8 cellular contexts compared by ENCODE assay signal in the genomic region with DNA sequence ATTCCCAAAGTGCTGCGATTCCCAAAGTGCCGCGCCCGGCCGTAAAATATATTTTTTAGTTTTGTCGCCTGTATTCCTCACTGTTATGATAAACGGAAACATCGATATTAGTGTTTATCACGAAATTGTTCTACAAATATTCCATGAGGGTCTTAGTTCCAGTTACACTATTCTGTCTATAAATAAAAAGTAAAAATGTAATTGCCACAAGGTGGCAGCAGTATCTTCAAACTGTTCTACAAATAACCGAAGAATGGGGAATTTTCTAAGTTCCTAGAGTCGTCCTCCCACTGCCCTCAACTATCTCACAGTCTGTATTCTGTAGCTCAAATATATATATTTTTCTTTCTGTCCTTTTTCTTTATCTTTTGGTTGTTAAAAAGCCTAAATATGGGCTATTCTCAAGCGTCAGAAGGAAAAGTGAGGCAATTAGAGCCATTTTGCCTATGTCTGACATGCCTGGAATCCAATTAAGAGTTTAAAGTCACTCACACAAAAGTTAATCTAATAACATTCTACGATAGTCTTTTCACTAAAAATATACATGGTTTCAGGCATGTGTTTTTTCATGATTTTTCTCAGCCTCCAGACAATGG. TPM values are rescaled to one million over a fixed set of nuclear protein-coding genes. Genes with fewer than 3 reads are reported as not detected.
DNase-seq lines count a peak whose midpoint lies in the region; ATAC-seq and TF ChIP-seq lines count a peak whose summit lies in the region.

No MANE protein-coding gene starts in this region.

- H3K27ac Mint-ChIP-seq in activated T-cell treated with anti-CD3 and anti-CD28 coated beads, Interleukin-2, amount 50 U/mL, for 72 hours: no peak overlapping the region

- H3K9me3 ChIP-seq in heart right ventricle (no peaks in the 10 kb centered on the region), Peyer's patch (no peaks in the 10 kb centered on the region), testis (no peaks in the 10 kb centered on the region)

- ATAC-seq in heart right ventricle (no peak), Right ventricle myocardium inferior (no peak), GM21515 (IDR thresholded peaks at IDR 0.05; ENCODE audit: unreplicated experiment) (no peak)
- ATAC-seq in activated T-cell treated with anti-CD3 and anti-CD28 coated beads, Interleukin-2, amount 50 U/mL, for 72 hours (replicated peaks in 1 of 2): no peak

- DNase-seq in heart right ventricle (no peak), Right ventricle myocardium inferior (ENCODE audit: missing footprints) (no peak), HT-29 (ENCODE audit: low spot score) (peak; percentile 59), Peyer's patch (no peak), fibroblast of the conjunctiva (ENCODE audit: low read depth) (peak; percentile 12), testis (no peak)
- DNase-seq in activated T-cell treated with anti-CD3 and anti-CD28 coated beads, Interleukin-2, amount 50 U/mL, for 72 hours: no peak

- H3K4me3 ChIP-seq in heart right ventricle: peak overlapping the region in 1 of 10 donors; percentile 27
- H3K4me3 ChIP-seq in Peyer's patch: no peak overlapping the region
- no peak overlapping the region for H3K4me3 ChIP-seq in testis

- no peak for TF ChIP-seq POLR2A in Peyer's patch (IDR thresholded peaks at IDR 0.05)
- TF ChIP-seq POLR2A in testis (IDR thresholded peaks at IDR 0.05): no peak

- H3K9me3 Mint-ChIP-seq in activated T-cell treated with anti-CD3 and anti-CD28 coated beads, Interleukin-2, amount 50 U/mL, for 72 hours: no peaks in the 10 kb centered on the region

- TF ChIP-seq CTCF in heart right ventricle (IDR thresholded peaks at IDR 0.05) (peak in 8 of 9 donors; percentile 16 to 66 (median 55)), Peyer's patch (IDR thresholded peaks at IDR 0.05) (peak in 4 of 6 experiments; percentile 29 to 59 (median 44)), testis (IDR thresholded peaks at IDR 0.05) (peak in 2 of 3 experiments; percentile 18 to 53)

- no peaks in the 10 kb centered on the region for H3K27me3 Mint-ChIP-seq in activated T-cell treated with anti-CD3 and anti-CD28 coated beads, Interleukin-2, amount 50 U/mL, for 72 hours (ENCODE audit: low read depth)

- WGBS in heart right ventricle, 2 donors: 24 to 25% methylated on average over 13 of the region's 13 CpGs
- 10 to 17% methylated on average over 13 of the region's 13 CpGs for WGBS in testis, 2 donors

- H3K27ac ChIP-seq in heart right ventricle (no peak overlapping the region), Peyer's patch (no peak overlapping the region), testis (no peak overlapping the region)

- no peaks in the 10 kb centered on the region for H3K4me1 Mint-ChIP-seq in activated T-cell treated with anti-CD3 and anti-CD28 coated beads, Interleukin-2, amount 50 U/mL, for 72 hours (ENCODE audit: low read depth)

- H3K36me3 ChIP-seq in heart right ventricle: no peaks in the 10 kb centered on the region
- no peaks in the 10 kb centered on the region for H3K36me3 ChIP-seq in Peyer's patch
- no peaks in the 10 kb centered on the region for H3K36me3 ChIP-seq in testis (ENCODE audit: low read depth, missing control alignments)

- no peaks in the 10 kb centered on the region for H3K36me3 Mint-ChIP-seq in activated T-cell treated with anti-CD3 and anti-CD28 coated beads, Interleukin-2, amount 50 U/mL, for 72 hours (ENCODE audit: insufficient read depth in 2 of 2)

- intact Hi-C loops in heart right ventricle (cut with DNase I) (loop anchor here in 6 of 10 donors (5.0 to 10.0 kb wide), 6 partner anchors 63 to 535 kb away; no protein-coding TSS in a partner anchor), Right ventricle myocardium inferior (cut with DNase I) (loop anchor here (10.0 kb wide), 1 partner anchor 185 kb away; no protein-coding TSS in a partner anchor), testis (cut with DNase I; ENCODE audit: low total_unique reads) (no loop called here)

- H3K4me3 Mint-ChIP-seq in activated T-cell treated with anti-CD3 and anti-CD28 coated beads, Interleukin-2, amount 50 U/mL, for 72 hours: no peak overlapping the region

- H3K27me3 ChIP-seq in heart right ventricle: peaks cover 0 to 17% (median 3%) of the 10 kb centered on the region in 7 donors
- H3K27me3 ChIP-seq in Peyer's patch: no peaks in the 10 kb centered on the region
- H3K27me3 ChIP-seq in testis: no peaks in the 10 kb centered on the region

- peaks cover 0 to 6% (median 0%) of the 10 kb centered on the region in 9 donors for H3K4me1 ChIP-seq in heart right ventricle
- no peaks in the 10 kb centered on the region for H3K4me1 ChIP-seq in Peyer's patch
- H3K4me1 ChIP-seq in testis: no peaks in the 10 kb centered on the region

RNA-seq across cellular contexts. Expression of a gene that starts 14.1 kb away (rescaled TPM):
- total RNA-seq in heart right ventricle: 1 to 10 TPM; 1.3 to 8.0 (median 2.5) TPM
- polyA plus RNA-seq in heart right ventricle: 1 to 10 TPM; 6.1 to 7.5 TPM
- 3.8 TPM for total RNA-seq in Right ventricle myocardium inferior
- not detected in 2 replicates for total RNA-seq in HT-29 (2014; rRNA removed; shearing (Covaris generic))
- not detected for total RNA-seq in Peyer's patch
- 1 to 10 TPM; 3.2 to 5.4 TPM for total RNA-seq in testis
- 9.4 TPM for polyA plus RNA-seq in testis (ENCODE audit: insufficient read depth, low read depth, low replicate concordance)
- not detected for total RNA-seq in activated T-cell treated with anti-CD3 and anti-CD28 coated beads, Interleukin-2, amount 50 U/mL, for 72 hours

RNA-seq across cellular contexts. Expression of a gene that starts 49.2 kb away (rescaled TPM):
- total RNA-seq in heart right ventricle (not detected), Right ventricle myocardium inferior (not detected), Peyer's patch (not detected), testis (under 1 TPM in 1 of 2 donors, not detected in 1; 0.16 TPM)
- polyA plus RNA-seq in heart right ventricle (not detected), testis (ENCODE audit: insufficient read depth, low read depth, low replicate concordance) (not detected)
- not detected in 2 replicates for total RNA-seq in HT-29 (2014; rRNA removed; shearing (Covaris generic))
- not detected for total RNA-seq in activated T-cell treated with anti-CD3 and anti-CD28 coated beads, Interleukin-2, amount 50 U/mL, for 72 hours

Comparison
In these comparisons a context has a peak if more than half of its experiments do, and no peak if none do; other contexts are left out.
1. DNase-seq: peak in HT-29 (single experiment) and fibroblast of the conjunctiva (single experiment); none in heart right ventricle (0 of 2), Right ventricle myocardium inferior (single experiment), Peyer's patch (0 of 3), testis (single experiment) and activated T-cell treated with anti-CD3 and anti-CD28 coated beads, Interleukin-2, amount 50 U/mL, for 72 hours (0 of 2).
2. Peak in every context shown above with its lines, with median percentiles within 50 percentile points of each other: CTCF ChIP-seq.